In the genomic region with DNA sequence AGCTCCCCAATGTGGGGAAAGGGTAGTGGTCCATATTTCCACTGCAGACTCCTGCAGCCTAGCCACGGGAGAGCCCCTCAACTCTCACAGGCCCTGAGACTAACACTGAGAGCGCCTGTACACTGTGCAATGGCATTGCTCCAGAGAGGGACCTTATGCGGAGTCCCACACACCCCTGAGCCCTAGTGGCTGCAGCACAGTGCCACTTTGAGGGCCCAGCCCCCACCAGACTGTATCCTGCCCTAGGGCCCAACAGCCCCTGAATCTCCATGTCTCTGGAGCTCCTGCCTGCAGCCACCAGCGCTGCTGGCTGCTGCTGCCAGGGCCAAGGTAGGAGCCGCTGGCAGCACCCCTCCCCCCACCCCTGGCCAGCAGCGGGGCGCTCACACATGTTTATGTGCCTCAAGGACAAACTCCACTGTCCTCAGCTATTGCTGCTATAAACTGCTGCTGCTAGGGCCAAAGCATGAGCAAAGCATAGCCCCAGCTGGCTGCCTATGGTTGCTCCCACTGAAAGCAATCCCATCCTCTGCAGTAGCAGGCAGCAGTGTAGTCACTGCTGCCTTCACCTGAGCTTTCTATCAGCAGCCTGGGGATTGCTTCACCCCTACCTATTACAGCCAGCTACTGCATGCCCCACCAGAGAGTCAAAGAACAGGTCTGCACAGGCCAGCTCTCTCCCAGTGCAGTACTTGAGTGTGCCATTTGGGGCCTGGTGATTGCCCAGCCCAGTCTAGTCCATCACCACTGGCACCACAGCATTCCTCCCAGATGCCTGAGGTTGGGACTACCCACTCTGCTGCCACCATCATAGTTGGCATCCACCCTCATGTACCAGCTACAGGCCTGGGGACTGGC, we compare ENCODE assay signal across 31 cellular contexts. TPM values are rescaled to one million over a fixed set of nuclear protein-coding genes. Genes with fewer than 3 reads are reported as not detected.
DNase-seq lines count a peak whose midpoint lies in the region; ATAC-seq, FAIRE-seq and TF ChIP-seq lines count a peak whose summit lies in the region.
"Had no signal": no experiment of that assay in that cellular context is flagged by ENCODE, and none has a peak within 500 bp of the region (broad histone marks: within the 10 kb centered on the region; RNA-seq: fewer than 3 reads in every experiment).

No MANE protein-coding gene starts in this region.

- intact Hi-C loops in activated B cell treated with CpG ODN at 0.5 μM for 24 hours (cut with micrococcal nuclease) (no loop called here), left colon (cut with DNase I, micrococcal nuclease) (no loop called here), prostate gland (cut with DNase I) (no loop called here)

- H3K4me1 ChIP-seq in small intestine (ENCODE audit: control insufficient read depth in 2 of 2, insufficient read depth in 1 of 2, low read depth in 1 of 2, low read length in 1 of 2), result no peaks in the 10 kb centered on the region
- H3K4me1 ChIP-seq in prostate gland (replicated peaks), result no peaks in the 10 kb centered on the region
- H3K4me1 ChIP-seq: pancreas had no signal

- H3K36me3 ChIP-seq in small intestine (ENCODE audit: control insufficient read depth in 2 of 2, insufficient read depth in 2 of 2, low read length in 2 of 2), result no peaks in the 10 kb centered on the region
- no peaks in the 10 kb centered on the region for H3K36me3 ChIP-seq in prostate gland
- H3K36me3 ChIP-seq: cardiac muscle cell, pancreas, suprapubic skin had no signal

- H3K9me3 ChIP-seq in small intestine (ENCODE audit: control insufficient read depth, low read depth), result peaks cover 1% of the 10 kb centered on the region
- H3K9me3 ChIP-seq in prostate gland, result no peaks in the 10 kb centered on the region
- H3K9me3 ChIP-seq: pancreas, SK-N-SH had no signal

- peak overlapping the region; percentile 30 for H3K27ac Mint-ChIP-seq in activated naive CD4-positive, alpha-beta T cell treated with anti-CD3 and anti-CD28 coated beads, Interleukin-2, amount 50 U/mL, for 24 hours
- no peak overlapping the region for H3K27ac Mint-ChIP-seq in activated naive CD4-positive, alpha-beta T cell treated with anti-CD3 and anti-CD28 coated beads, Interleukin-2, amount 10 ng/mL, durations not matched to agents 7 days and 5 days
- H3K27ac Mint-ChIP-seq in activated B cell treated with CpG ODN at 0.5 μM for 24 hours, result peak overlapping the region; percentile 59
- H3K27ac Mint-ChIP-seq: activated CD4-positive, alpha-beta memory T cell treated with anti-CD3 and anti-CD28 coated beads, Interleukin-2, amount 10 ng/mL, durations not matched to agents 7 days and 5 days; effector memory CD8-positive, alpha-beta T cell; nephron; T-helper 17 cell had no signal

- no peak for DNase-seq in activated naive CD4-positive, alpha-beta T cell treated with anti-CD3 and anti-CD28 coated beads, Interleukin-2, amount 10 ng/mL, durations not matched to agents 7 days and 5 days
- DNase-seq in activated B cell treated with CpG ODN at 0.5 μM for 24 hours (no peak), left colon (peak in 1 of 2 donors; percentile 65), small intestine (peak; percentile 51), prostate gland (ENCODE audit: low spot score) (no peak), COLO668 (lab: John Stamatoyannopoulos, UW; ENCODE audit: unreplicated experiment) (no peak)
- DNase-seq: activated CD4-positive, alpha-beta memory T cell treated with anti-CD3 and anti-CD28 coated beads, Interleukin-2, amount 10 ng/mL, durations not matched to agents 7 days and 5 days; activated CD4-positive, alpha-beta T cell treated with anti-CD3 and anti-CD28 coated beads for 1 hour; activated CD8-positive, alpha-beta memory T cell treated with anti-CD3 and anti-CD28 coated beads, Interleukin-2, amount 50 U/mL, for 48 hours; activated naive CD4-positive, alpha-beta T cell treated with anti-CD3 and anti-CD28 coated beads, Interleukin-2, amount 50 U/mL, for 16 hours; anterior cingulate cortex; cortex of kidney; effector memory CD8-positive, alpha-beta T cell; esophagus squamous epithelium; NCI-H2029; NCI-H2227 treated with DMSO at 0.1 percent for 48 hours; NCI-H526 treated with DMSO at 0.1 percent for 48 hours; pancreas; SK-N-SH; spleen; stimulated activated CD4-positive, alpha-beta T cell treated with anti-CD3 and anti-CD28 coated beads, Interleukin-2, amount 100 ng/mL, for 48 hours; T-helper 17 cell had no signal

- H3K27ac ChIP-seq in small intestine (ENCODE audit: low read depth in 1 of 2, low read length in 1 of 2) (no peak overlapping the region), prostate gland (no peak overlapping the region)
- H3K27ac ChIP-seq: 22Rv1, cardiac muscle cell, esophagus squamous epithelium, pancreas, suprapubic skin had no signal

- H3K27me3 ChIP-seq in small intestine (ENCODE audit: control insufficient read depth in 2 of 2, insufficient read depth in 2 of 2, low read length in 2 of 2) (no peaks in the 10 kb centered on the region), prostate gland (replicated peaks; ENCODE audit: insufficient read depth) (no peaks in the 10 kb centered on the region)
- H3K27me3 ChIP-seq: cardiac muscle cell, esophagus squamous epithelium, pancreas, spleen, suprapubic skin had no signal

- no peak for FAIRE-seq in small intestine (lab: Jason Lieb, UNC)
- FAIRE-seq: frontal cortex, K562, pancreas, urothelium cell line had no signal

- no peak for TF ChIP-seq POLR2A in prostate gland (IDR thresholded peaks at IDR 0.05)

- ATAC-seq in activated B cell treated with CpG ODN at 0.5 μM for 24 hours (ENCODE audit: low read depth) (no peak), left colon (peak; percentile 96), HG02852 (IDR thresholded peaks at IDR 0.05; ENCODE audit: unreplicated experiment) (no peak)
- ATAC-seq: effector memory CD8-positive, alpha-beta T cell; K562; pancreas; T-helper 17 cell had no signal

- H3K4me3 ChIP-seq in small intestine (ENCODE audit: low read depth in 1 of 2, low read length in 2 of 2) (no peak overlapping the region), prostate gland (no peak overlapping the region)
- H3K4me3 ChIP-seq: cardiac muscle cell, esophagus squamous epithelium, K562, pancreas, spleen, suprapubic skin had no signal

- H3K27me3 Mint-ChIP-seq in activated naive CD4-positive, alpha-beta T cell treated with anti-CD3 and anti-CD28 coated beads, Interleukin-2, amount 50 U/mL, for 24 hours, result no peaks in the 10 kb centered on the region
- H3K27me3 Mint-ChIP-seq in activated naive CD4-positive, alpha-beta T cell treated with anti-CD3 and anti-CD28 coated beads, Interleukin-2, amount 10 ng/mL, durations not matched to agents 7 days and 5 days, result no peaks in the 10 kb centered on the region
- no peaks in the 10 kb centered on the region for H3K27me3 Mint-ChIP-seq in activated B cell treated with CpG ODN at 0.5 μM for 24 hours
- H3K27me3 Mint-ChIP-seq: activated CD4-positive, alpha-beta memory T cell treated with anti-CD3 and anti-CD28 coated beads, Interleukin-2, amount 10 ng/mL, durations not matched to agents 7 days and 5 days; effector memory CD8-positive, alpha-beta T cell; T-helper 17 cell had no signal

- POLR2A ChIA-PET in activated B cell treated with CpG ODN at 0.5 μM for 24 hours (lab: Charles Lee), result interaction anchor here (0.5 to 6.2 kb wide), 4 partner anchors 12 to 140 kb away, joined by 5 to 31 read pairs (median 8); partner anchors contain the start of gene TMEM154

- WGBS in small intestine, 3 donors, result 50 to 69% (median 57%) methylated on average over 7 of the region's 7 CpGs
- 83% methylated on average over 7 of the region's 7 CpGs for WGBS in prostate gland

- CTCF ChIA-PET in activated naive CD4-positive, alpha-beta T cell treated with anti-CD3 and anti-CD28 coated beads, Interleukin-2, amount 10 ng/mL, durations not matched to agents 7 days and 5 days (lab: Charles Lee), result interaction anchor here (0.7 to 0.8 kb wide), 2 partner anchors 9 to 916 kb away, joined by 3 read pairs; no protein-coding TSS in a partner anchor
- CTCF ChIA-PET in activated B cell treated with CpG ODN at 0.5 μM for 24 hours (lab: Charles Lee), result interaction anchor here (1.3 kb wide), 1 partner anchor 11 kb away, joined by 5 read pairs; no protein-coding TSS in a partner anchor

- TF ChIP-seq CTCF in activated B cell treated with CpG ODN at 0.5 μM for 24 hours (IDR thresholded peaks at IDR 0.05) (no peak), prostate gland (IDR thresholded peaks at IDR 0.05) (no peak)

- H3K4me3 Mint-ChIP-seq in activated naive CD4-positive, alpha-beta T cell treated with anti-CD3 and anti-CD28 coated beads, Interleukin-2, amount 50 U/mL, for 24 hours, result no peak overlapping the region
- H3K4me3 Mint-ChIP-seq in activated naive CD4-positive, alpha-beta T cell treated with anti-CD3 and anti-CD28 coated beads, Interleukin-2, amount 10 ng/mL, durations not matched to agents 7 days and 5 days, result no peak overlapping the region
- peak overlapping the region; percentile 3 for H3K4me3 Mint-ChIP-seq in activated B cell treated with CpG ODN at 0.5 μM for 24 hours
- H3K4me3 Mint-ChIP-seq: activated CD4-positive, alpha-beta memory T cell treated with anti-CD3 and anti-CD28 coated beads, Interleukin-2, amount 10 ng/mL, durations not matched to agents 7 days and 5 days; effector memory CD8-positive, alpha-beta T cell; nephron; T-helper 17 cell had no signal

- H3K36me3 Mint-ChIP-seq in activated naive CD4-positive, alpha-beta T cell treated with anti-CD3 and anti-CD28 coated beads, Interleukin-2, amount 50 U/mL, for 24 hours, result peaks cover 41% of the 10 kb centered on the region
- H3K36me3 Mint-ChIP-seq in activated naive CD4-positive, alpha-beta T cell treated with anti-CD3 and anti-CD28 coated beads, Interleukin-2, amount 10 ng/mL, durations not matched to agents 7 days and 5 days, result peaks cover 61% of the 10 kb centered on the region
- H3K36me3 Mint-ChIP-seq in activated B cell treated with CpG ODN at 0.5 μM for 24 hours (ENCODE audit: low read depth), result peaks cover 69% of the 10 kb centered on the region

- H3K4me1 Mint-ChIP-seq in activated naive CD4-positive, alpha-beta T cell treated with anti-CD3 and anti-CD28 coated beads, Interleukin-2, amount 50 U/mL, for 24 hours, result no peaks in the 10 kb centered on the region
- H3K4me1 Mint-ChIP-seq in activated naive CD4-positive, alpha-beta T cell treated with anti-CD3 and anti-CD28 coated beads, Interleukin-2, amount 10 ng/mL, durations not matched to agents 7 days and 5 days, result no peaks in the 10 kb centered on the region
- H3K4me1 Mint-ChIP-seq in activated B cell treated with CpG ODN at 0.5 μM for 24 hours, result peaks cover 47% of the 10 kb centered on the region
- H3K4me1 Mint-ChIP-seq: nephron had no signal

- H3K9me3 Mint-ChIP-seq in activated naive CD4-positive, alpha-beta T cell treated with anti-CD3 and anti-CD28 coated beads, Interleukin-2, amount 50 U/mL, for 24 hours, result peaks cover 5% of the 10 kb centered on the region
- H3K9me3 Mint-ChIP-seq in activated naive CD4-positive, alpha-beta T cell treated with anti-CD3 and anti-CD28 coated beads, Interleukin-2, amount 10 ng/mL, durations not matched to agents 7 days and 5 days, result peaks cover 36% of the 10 kb centered on the region
- H3K9me3 Mint-ChIP-seq in activated B cell treated with CpG ODN at 0.5 μM for 24 hours, result peaks cover 19% of the 10 kb centered on the region

RNA-seq across cellular contexts. Expression of gene TMEM154, which starts 24.3 kb away (rescaled TPM):
- total RNA-seq in activated B cell treated with CpG ODN at 0.5 μM for 24 hours (47.5 and 59.9 TPM in 2 replicates), left colon (1 to 10 TPM; 1.4 to 5.4 TPM), prostate gland (1 to 10 TPM; 2.6 to 2.7 TPM)
- polyA plus RNA-seq in small intestine, result 1 to 10 TPM in 1 of 3 donors, under 1 TPM in 2; under 0.01 to 3.8 (median 0.95) TPM
